ENCODE assay signal across 1 cellular context in the genomic region with DNA sequence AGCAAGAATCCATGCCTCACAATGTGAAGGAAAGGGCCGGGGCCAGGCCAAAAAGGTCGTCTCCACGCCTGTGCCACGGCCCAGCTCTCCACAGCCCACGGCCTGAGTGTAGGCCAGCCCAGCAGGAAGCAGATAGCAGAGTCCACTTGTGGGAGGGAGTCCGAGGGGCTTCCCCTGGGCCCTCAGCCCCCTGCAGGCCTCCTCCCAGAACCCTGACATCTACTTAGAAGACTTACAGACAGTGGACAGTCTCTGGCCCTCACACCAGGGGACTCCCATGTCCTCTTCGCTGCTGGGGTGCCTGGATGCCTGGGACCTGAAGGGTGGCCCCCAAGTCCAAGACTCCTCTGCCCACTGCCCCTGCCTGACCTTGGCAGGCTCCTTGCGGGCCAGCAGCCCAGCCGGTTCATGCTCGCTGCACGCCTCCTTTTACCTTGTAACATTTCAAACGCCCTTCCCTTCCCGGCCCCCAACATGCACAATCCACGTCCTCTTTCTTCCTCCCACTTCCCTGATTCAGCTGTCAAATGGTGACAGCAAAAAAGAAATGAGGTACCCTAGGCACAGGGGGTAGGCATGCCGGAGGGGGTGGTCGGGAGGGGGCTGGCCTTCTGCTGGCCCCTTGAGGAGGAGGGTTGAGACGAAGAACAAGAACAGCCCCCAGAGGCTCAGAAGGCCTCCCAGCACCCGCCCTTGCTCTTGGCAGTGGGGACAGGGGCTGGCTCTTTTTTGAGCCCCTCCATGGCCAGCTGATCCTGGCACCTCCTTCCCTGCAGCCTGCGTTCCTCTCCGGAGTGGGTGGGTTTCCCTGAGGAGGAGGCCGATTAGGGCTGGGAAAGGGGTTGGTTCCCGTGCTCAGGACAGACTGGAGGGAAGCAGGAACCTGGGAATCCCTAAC.
TF ChIP-seq lines count a peak whose summit lies in the region.

No MANE protein-coding gene starts in this region.

TF ChIP-seq in K562, 482 proteins besides CTCF, POLR2A, EP300 and RAD21 (continued from another document and continues in another):
- TF ChIP-seq, protein P1, sequence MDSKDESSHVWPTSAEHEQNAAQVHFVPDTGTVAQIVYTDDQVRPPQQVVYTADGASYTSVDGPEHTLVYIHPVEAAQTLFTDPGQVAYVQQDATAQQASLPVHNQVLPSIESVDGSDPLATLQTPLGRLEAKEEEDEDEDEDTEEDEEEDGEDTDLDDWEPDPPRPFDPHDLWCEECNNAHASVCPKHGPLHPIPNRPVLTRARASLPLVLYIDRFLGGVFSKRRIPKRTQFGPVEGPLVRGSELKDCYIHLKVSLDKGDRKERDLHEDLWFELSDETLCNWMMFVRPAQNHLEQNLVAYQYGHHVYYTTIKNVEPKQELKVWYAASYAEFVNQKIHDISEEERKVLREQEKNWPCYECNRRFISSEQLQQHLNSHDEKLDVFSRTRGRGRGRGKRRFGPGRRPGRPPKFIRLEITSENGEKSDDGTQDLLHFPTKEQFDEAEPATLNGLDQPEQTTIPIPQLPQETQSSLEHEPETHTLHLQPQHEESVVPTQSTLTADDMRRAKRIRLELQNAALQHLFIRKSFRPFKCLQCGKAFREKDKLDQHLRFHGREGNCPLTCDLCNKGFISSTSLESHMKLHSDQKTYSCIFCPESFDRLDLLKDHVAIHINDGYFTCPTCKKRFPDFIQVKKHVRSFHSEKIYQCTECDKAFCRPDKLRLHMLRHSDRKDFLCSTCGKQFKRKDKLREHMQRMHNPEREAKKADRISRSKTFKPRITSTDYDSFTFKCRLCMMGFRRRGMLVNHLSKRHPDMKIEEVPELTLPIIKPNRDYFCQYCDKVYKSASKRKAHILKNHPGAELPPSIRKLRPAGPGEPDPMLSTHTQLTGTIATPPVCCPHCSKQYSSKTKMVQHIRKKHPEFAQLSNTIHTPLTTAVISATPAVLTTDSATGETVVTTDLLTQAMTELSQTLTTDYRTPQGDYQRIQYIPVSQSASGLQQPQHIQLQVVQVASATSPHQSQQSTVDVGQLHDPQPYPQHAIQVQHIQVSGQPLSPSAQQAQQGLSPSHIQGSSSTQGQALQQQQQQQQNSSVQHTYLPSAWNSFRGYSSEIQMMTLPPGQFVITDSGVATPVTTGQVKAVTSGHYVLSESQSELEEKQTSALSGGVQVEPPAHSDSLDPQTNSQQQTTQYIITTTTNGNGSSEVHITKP (IDR thresholded peaks at IDR 0.05; ENCODE audit: partially characterized antibody), result peak; percentile 1
- TF ChIP-seq TEAD2 (tag; IDR thresholded peaks at IDR 0.05) (no peak), ASH1L (IDR thresholded peaks at IDR 0.05; ENCODE audit: borderline replicate concordance, low read depth, partially characterized antibody) (no peak), NEUROD1 (IDR thresholded peaks at IDR 0.05; ENCODE audit: borderline replicate concordance, low read depth, low read length, partially characterized antibody) (no peak), MEF2D (tag; conservative IDR thresholded peaks at IDR 0.05; ENCODE audit: low read depth) (no peak), YBX1 (IDR thresholded peaks at IDR 0.05) (no peak), ZNF212 (CRISPR knock-in tag; IDR thresholded peaks at IDR 0.05) (0 out of 2 replicates have a peak, but pooled peaks have one; percentile 42), SMAD4 (CRISPR knock-in tag; conservative IDR thresholded peaks at IDR 0.05) (no peak), CTBP1 (IDR thresholded peaks at IDR 0.05; ENCODE audit: borderline replicate concordance) (peak; percentile 17; the same call in 1 of the 2 replicates), PTBP1 (IDR thresholded peaks at IDR 0.05; ENCODE audit: low read depth, low read length) (no peak), CHD4 (IDR thresholded peaks at IDR 0.05; ENCODE audit: insufficient read depth, insufficient replicate concordance, low read depth, low read length, poor library complexity, severe bottlenecking) (peak; percentile 16), PTTG1 (tag; IDR thresholded peaks at IDR 0.05; ENCODE audit: low read depth) (no peak)
- TF ChIP-seq, protein P2, sequence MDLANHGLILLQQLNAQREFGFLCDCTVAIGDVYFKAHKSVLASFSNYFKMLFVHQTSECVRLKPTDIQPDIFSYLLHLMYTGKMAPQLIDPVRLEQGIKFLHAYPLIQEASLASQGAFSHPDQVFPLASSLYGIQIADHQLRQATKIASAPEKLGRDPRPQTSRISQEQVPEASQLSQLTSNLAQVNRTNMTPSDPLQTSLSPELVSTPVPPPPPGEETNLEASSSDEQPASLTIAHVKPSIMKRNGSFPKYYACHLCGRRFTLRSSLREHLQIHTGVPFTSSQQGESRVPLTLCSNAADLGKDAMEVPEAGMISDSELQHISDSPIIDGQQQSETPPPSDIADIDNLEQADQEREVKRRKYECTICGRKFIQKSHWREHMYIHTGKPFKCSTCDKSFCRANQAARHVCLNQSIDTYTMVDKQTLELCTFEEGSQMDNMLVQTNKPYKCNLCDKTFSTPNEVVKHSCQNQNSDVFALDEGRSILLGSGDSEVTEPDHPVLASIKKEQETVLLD (IDR thresholded peaks at IDR 0.05), result peak; percentile 46; the same call in 1 of the 2 replicates
- TF ChIP-seq, protein P3, sequence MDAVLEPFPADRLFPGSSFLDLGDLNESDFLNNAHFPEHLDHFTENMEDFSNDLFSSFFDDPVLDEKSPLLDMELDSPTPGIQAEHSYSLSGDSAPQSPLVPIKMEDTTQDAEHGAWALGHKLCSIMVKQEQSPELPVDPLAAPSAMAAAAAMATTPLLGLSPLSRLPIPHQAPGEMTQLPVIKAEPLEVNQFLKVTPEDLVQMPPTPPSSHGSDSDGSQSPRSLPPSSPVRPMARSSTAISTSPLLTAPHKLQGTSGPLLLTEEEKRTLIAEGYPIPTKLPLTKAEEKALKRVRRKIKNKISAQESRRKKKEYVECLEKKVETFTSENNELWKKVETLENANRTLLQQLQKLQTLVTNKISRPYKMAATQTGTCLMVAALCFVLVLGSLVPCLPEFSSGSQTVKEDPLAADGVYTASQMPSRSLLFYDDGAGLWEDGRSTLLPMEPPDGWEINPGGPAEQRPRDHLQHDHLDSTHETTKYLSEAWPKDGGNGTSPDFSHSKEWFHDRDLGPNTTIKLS (IDR thresholded peaks at IDR 0.05; ENCODE audit: borderline replicate concordance, low read depth), result no peak
- TF ChIP-seq, protein P4, sequence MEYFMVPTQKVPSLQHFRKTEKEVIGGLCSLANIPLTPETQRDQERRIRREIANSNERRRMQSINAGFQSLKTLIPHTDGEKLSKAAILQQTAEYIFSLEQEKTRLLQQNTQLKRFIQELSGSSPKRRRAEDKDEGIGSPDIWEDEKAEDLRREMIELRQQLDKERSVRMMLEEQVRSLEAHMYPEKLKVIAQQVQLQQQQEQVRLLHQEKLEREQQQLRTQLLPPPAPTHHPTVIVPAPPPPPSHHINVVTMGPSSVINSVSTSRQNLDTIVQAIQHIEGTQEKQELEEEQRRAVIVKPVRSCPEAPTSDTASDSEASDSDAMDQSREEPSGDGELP (CRISPR knock-in tag; IDR thresholded peaks at IDR 0.05; ENCODE audit: borderline replicate concordance), result peak; percentile 79
- TF ChIP-seq, protein P5, sequence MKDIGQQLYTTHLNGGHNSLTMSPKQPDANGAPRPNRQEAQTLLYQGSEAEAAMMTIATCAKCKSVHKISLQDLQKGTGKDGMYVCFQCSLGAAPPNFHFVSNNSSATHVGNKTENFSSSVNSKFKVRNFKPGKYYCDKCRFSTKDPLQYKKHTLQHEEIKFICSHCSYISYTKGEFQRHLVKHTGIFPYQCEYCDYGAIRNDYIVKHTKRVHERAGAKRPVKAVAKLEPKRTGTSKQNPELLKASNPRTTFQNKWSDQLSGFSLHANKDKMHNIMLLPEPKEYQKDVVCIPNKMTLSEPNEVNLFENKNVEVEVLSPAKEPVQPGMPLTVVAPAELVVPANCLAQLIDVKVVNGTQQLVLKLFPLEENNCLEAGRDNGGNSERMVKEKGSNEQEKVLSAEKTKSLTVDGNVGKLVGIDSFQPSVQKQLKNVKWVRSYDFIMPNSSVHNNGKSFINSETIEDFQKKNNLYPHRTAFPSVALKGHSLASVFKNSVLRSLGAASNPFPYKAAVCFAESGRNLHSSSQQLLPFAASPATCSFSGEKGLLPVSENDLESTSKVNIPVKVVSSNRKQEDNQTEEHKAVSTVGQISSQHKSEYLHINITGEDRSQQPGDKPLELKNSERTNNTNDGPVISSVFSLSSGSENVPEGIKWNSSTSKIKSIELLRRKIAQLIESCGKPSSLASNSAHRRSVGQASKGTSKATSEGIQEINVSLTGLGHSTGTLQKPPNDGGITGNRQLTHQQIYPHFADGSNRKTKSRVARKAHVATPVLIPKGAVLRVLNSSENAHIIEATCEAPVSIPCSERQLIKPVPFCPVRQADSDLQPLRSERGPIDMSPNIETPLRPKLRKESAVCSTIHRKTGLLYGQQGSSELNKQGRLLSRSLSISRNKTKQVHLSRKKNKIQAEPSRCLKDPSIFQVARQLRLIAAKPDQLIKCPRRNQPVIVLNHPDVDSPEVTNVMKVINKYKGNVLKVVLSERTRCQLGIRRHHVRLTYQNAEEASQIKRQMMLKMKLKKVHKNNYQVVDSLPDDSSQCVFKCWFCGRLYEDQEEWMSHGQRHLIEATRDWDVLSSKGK (CRISPR knock-in tag; IDR thresholded peaks at IDR 0.05), result no peak
- TF ChIP-seq, protein P6, sequence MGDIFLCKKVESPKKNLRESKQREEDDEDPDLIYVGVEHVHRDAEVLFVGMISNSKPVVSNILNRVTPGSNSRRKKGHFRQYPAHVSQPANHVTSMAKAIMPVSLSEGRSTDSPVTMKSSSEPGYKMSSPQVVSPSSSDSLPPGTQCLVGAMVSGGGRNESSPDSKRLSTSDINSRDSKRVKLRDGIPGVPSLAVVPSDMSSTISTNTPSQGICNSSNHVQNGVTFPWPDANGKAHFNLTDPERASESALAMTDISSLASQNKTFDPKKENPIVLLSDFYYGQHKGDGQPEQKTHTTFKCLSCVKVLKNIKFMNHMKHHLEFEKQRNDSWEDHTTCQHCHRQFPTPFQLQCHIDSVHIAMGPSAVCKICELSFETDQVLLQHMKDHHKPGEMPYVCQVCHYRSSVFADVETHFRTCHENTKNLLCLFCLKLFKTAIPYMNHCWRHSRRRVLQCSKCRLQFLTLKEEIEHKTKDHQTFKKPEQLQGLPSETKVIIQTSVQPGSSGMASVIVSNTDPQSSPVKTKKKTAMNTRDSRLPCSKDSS (IDR thresholded peaks at IDR 0.05; ENCODE audit: low read depth, partially characterized antibody), result no peak
- TF ChIP-seq, protein P7, sequence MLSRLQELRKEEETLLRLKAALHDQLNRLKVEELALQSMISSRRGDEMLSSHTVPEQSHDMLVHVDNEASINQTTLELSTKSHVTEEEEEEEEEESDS (CRISPR knock-in tag; IDR thresholded peaks at IDR 0.05), result no peak
- TF ChIP-seq, protein P8, sequence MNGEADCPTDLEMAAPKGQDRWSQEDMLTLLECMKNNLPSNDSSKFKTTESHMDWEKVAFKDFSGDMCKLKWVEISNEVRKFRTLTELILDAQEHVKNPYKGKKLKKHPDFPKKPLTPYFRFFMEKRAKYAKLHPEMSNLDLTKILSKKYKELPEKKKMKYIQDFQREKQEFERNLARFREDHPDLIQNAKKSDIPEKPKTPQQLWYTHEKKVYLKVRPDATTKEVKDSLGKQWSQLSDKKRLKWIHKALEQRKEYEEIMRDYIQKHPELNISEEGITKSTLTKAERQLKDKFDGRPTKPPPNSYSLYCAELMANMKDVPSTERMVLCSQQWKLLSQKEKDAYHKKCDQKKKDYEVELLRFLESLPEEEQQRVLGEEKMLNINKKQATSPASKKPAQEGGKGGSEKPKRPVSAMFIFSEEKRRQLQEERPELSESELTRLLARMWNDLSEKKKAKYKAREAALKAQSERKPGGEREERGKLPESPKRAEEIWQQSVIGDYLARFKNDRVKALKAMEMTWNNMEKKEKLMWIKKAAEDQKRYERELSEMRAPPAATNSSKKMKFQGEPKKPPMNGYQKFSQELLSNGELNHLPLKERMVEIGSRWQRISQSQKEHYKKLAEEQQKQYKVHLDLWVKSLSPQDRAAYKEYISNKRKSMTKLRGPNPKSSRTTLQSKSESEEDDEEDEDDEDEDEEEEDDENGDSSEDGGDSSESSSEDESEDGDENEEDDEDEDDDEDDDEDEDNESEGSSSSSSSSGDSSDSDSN (IDR thresholded peaks at IDR 0.05; ENCODE audit: borderline replicate concordance in 1 of 2, low read depth in 2 of 2, low read length in 2 of 2), result peak; percentile 59 to 60; a peak in 1 of 4 replicates
- TF ChIP-seq, protein P9, sequence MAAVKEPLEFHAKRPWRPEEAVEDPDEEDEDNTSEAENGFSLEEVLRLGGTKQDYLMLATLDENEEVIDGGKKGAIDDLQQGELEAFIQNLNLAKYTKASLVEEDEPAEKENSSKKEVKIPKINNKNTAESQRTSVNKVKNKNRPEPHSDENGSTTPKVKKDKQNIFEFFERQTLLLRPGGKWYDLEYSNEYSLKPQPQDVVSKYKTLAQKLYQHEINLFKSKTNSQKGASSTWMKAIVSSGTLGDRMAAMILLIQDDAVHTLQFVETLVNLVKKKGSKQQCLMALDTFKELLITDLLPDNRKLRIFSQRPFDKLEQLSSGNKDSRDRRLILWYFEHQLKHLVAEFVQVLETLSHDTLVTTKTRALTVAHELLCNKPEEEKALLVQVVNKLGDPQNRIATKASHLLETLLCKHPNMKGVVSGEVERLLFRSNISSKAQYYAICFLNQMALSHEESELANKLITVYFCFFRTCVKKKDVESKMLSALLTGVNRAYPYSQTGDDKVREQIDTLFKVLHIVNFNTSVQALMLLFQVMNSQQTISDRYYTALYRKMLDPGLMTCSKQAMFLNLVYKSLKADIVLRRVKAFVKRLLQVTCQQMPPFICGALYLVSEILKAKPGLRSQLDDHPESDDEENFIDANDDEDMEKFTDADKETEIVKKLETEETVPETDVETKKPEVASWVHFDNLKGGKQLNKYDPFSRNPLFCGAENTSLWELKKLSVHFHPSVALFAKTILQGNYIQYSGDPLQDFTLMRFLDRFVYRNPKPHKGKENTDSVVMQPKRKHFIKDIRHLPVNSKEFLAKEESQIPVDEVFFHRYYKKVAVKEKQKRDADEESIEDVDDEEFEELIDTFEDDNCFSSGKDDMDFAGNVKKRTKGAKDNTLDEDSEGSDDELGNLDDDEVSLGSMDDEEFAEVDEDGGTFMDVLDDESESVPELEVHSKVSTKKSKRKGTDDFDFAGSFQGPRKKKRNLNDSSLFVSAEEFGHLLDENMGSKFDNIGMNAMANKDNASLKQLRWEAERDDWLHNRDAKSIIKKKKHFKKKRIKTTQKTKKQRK (IDR thresholded peaks at IDR 0.05; ENCODE audit: borderline replicate concordance, low read depth, low read length), result no peak
